ENCODE assay signal across 18 cellular contexts in the genomic region with DNA sequence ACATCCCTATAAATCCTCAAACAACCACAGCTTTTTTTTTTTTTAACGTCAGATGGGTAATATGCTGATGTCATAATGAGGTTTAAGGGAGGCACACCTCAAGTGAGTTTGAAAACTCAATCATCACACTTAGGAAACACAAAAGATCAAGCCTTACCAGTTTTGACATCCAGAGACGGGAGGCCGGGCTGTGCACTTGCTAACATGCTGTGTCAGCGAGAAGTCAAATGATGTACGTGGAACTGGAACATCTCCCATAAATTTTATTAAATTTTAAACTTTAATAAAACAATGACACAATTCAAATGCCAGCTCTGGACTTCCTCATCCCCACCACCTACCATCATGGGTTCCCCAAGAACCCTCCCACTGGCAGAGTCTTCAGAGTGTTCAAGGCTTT.
DNase-seq lines count a peak whose midpoint lies in the region; ATAC-seq, FAIRE-seq and TF ChIP-seq lines count a peak whose summit lies in the region.
"Had no signal": no experiment of that assay in that cellular context is flagged by ENCODE, and none has a peak within 500 bp of the region (broad histone marks: within the 10 kb centered on the region; RNA-seq: fewer than 3 reads in every experiment).

No MANE protein-coding gene starts in this region.

- ATAC-seq in A549: no peak
- ATAC-seq in K562: no peak
- ATAC-seq: GM23338 had no signal

- H4K20me1 ChIP-seq in BLaER1: no peaks in the 10 kb centered on the region
- H4K20me1 ChIP-seq in K562 (replicated peaks; ENCODE audit: control insufficient read depth, insufficient read depth, low read length): no peaks in the 10 kb centered on the region

- H3K79me2 ChIP-seq in K562 (ENCODE audit: control insufficient read depth, insufficient read depth, low read length): no peaks in the 10 kb centered on the region

- CTCF ChIA-PET in A549 (lab: Yijun Ruan, JAX): interaction anchor here (1.0 to 2.0 kb wide), 2 partner anchors 18 to 93 kb away, joined by 3 to 13 read pairs; no protein-coding TSS in a partner anchor
- CTCF ChIA-PET in K562 (lab: Yijun Ruan, JAX; ENCODE audit: low intra/inter-chr PET ratio): no interaction called here

- intact Hi-C loops in K562 (cut with micrococcal nuclease) (no loop called here), uterus (cut with DNase I; ENCODE audit: low total_unique reads) (no loop called here)

- no peak overlapping the region for H3K27ac ChIP-seq in A549
- H3K27ac ChIP-seq in BLaER1: peak overlapping the region; percentile 89
- no peak overlapping the region for H3K27ac ChIP-seq in K562 (ENCODE audit: extremely low read depth, low read depth, low read length)
- no peak overlapping the region for H3K27ac ChIP-seq in Peyer's patch
- H3K27ac ChIP-seq in uterus: no peak overlapping the region

- no peak for FAIRE-seq in A549 (lab: Jason Lieb, UNC)
- FAIRE-seq in K562 (lab: Jason Lieb, UNC): no peak
- FAIRE-seq: GM12891, GM18507 had no signal

- 0 out of 2 replicates have a peak, but pooled peaks cover 4% of the 10 kb centered on the region for H3K36me3 ChIP-seq in BLaER1
- no peaks in the 10 kb centered on the region for H3K36me3 ChIP-seq in K562 (ENCODE audit: control insufficient read depth, insufficient read depth, low read length)
- H3K36me3 ChIP-seq in Peyer's patch: no peaks in the 10 kb centered on the region
- H3K36me3 ChIP-seq in uterus: no peaks in the 10 kb centered on the region
- H3K36me3 ChIP-seq: HAP-1 had no signal

- DNase-seq in A549 (ENCODE audit: low read depth in 1 of 2, low spot score in 1 of 2) (no peak), K562 (ENCODE audit: extremely low read depth in 1 of 4, low spot score in 3 of 4) (no peak), Peyer's patch (no peak), uterus (no peak)
- DNase-seq in stimulated activated CD8-positive, alpha-beta memory T cell treated with anti-CD3 and anti-CD28 coated beads, Interleukin-4, amount 100 ng/mL, for 48 hours: peak; percentile 14
- DNase-seq in activated CD4-positive, alpha-beta T cell treated with anti-CD3 and anti-CD28 coated beads, Interleukin-2, amount 50 U/mL, for 1 hour: no peak
- DNase-seq: Calu3; CD4-positive, alpha-beta memory T cell; COR-L47; DMS53; DMS79 treated with DMSO at 0.1 percent for 48 hours; GF-D8; HFFc6 had no signal

- no peak overlapping the region for H3K4me3 ChIP-seq in A549
- H3K4me3 ChIP-seq in BLaER1: peak overlapping the region; percentile 23; the same call in 1 of the 2 replicates
- no peak overlapping the region for H3K4me3 ChIP-seq in K562
- H3K4me3 ChIP-seq in Peyer's patch: no peak overlapping the region
- no peak overlapping the region for H3K4me3 ChIP-seq in uterus
- H3K4me3 ChIP-seq: GM23338, HAP-1 had no signal

- BruUV-seq in K562 (replicated peaks; lab: Mats Ljungman, UMichigan): no TSS peak

- H3K9me1 ChIP-seq in K562 (ENCODE audit: control insufficient read depth, insufficient read depth, low read length): no peaks in the 10 kb centered on the region

- H3K9me3 ChIP-seq in A549 (no peaks in the 10 kb centered on the region), BLaER1 (peaks cover 24% of the 10 kb centered on the region), K562 (replicated peaks; ENCODE audit: control insufficient read depth, insufficient read depth, low read depth, low read length) (no peaks in the 10 kb centered on the region), Peyer's patch (no peaks in the 10 kb centered on the region), uterus (no peaks in the 10 kb centered on the region)
- H3K9me3 ChIP-seq: HAP-1 had no signal

- no peak overlapping the region for H2AFZ ChIP-seq in K562 (ENCODE audit: low read depth, low read length)
- H2AFZ ChIP-seq: GM23338 had no signal

- TF ChIP-seq CTCF in A549 (IDR thresholded peaks at IDR 0.05): no peak
- TF ChIP-seq CTCF in K562 (IDR thresholded peaks at IDR 0.05 in 2 of 3, conservative IDR thresholded peaks at IDR 0.05 in 1 of 3; ENCODE audit: insufficient read depth in 2 of 3, low read depth in 1 of 3, low read length in 3 of 3): no peak
- no peak for TF ChIP-seq CTCF in Peyer's patch (IDR thresholded peaks at IDR 0.05)
- TF ChIP-seq CTCF in uterus (IDR thresholded peaks at IDR 0.05): no peak

- H3K27me3 ChIP-seq in BLaER1: no peaks in the 10 kb centered on the region
- H3K27me3 ChIP-seq in K562 (ENCODE audit: control insufficient read depth in 2 of 2, insufficient read depth in 2 of 2, low read length in 2 of 2): peaks cover 23 to 54% of the 10 kb centered on the region in 2 experiments
- H3K27me3 ChIP-seq in Peyer's patch: no peaks in the 10 kb centered on the region
- no peaks in the 10 kb centered on the region for H3K27me3 ChIP-seq in uterus

- in situ Hi-C loops in K562 (cut with MboI): no loop called here

- H3K9ac ChIP-seq in BLaER1: peak overlapping the region; percentile 46; the same call in 1 of the 2 replicates
- no peak overlapping the region for H3K9ac ChIP-seq in K562 (ENCODE audit: insufficient read depth in 1 of 2, low read depth in 2 of 2, low read length in 2 of 2)

- no peak overlapping the region for H3K4me2 ChIP-seq in A549
- peak overlapping the region; percentile 92 for H3K4me2 ChIP-seq in BLaER1
- H3K4me2 ChIP-seq in K562 (ENCODE audit: insufficient read depth, low read length): no peak overlapping the region
- H3K4me2 ChIP-seq: GM23338 had no signal

- TF ChIP-seq EP300 in A549 (IDR thresholded peaks at IDR 0.05) (no peak), K562 (IDR thresholded peaks at IDR 0.05; ENCODE audit: low read length) (no peak)

- TF ChIP-seq POLR2A in A549 (IDR thresholded peaks at IDR 0.05; ENCODE audit: low read length) (no peak), K562 (conservative IDR thresholded peaks at IDR 0.05) (no peak), Peyer's patch (IDR thresholded peaks at IDR 0.05) (no peak), uterus (IDR thresholded peaks at IDR 0.05) (no peak)

- 80% methylated on average over 5 of the region's 5 CpGs for WGBS in A549 (ENCODE audit: missing lambda C conversion rate)
- WGBS in K562 (ENCODE audit: insufficient coverage, low coverage, missing lambda C conversion rate): 4% methylated on average over 5 of the region's 5 CpGs

- H3K4me1 ChIP-seq in A549 (no peaks in the 10 kb centered on the region), BLaER1 (peaks cover 85% of the 10 kb centered on the region), K562 (replicated peaks in 1 of 2; ENCODE audit: control insufficient read depth in 2 of 2, insufficient read depth in 2 of 2, low read length in 2 of 2) (no peaks in the 10 kb centered on the region), Peyer's patch (no peaks in the 10 kb centered on the region), uterus (no peaks in the 10 kb centered on the region)
- H3K4me1 ChIP-seq: HAP-1 had no signal

- POLR2A ChIA-PET in A549 (lab: Yijun Ruan, JAX) (no interaction called here), K562 (lab: Yijun Ruan, JAX) (interaction anchor here (0.8 to 1.5 kb wide), 3 partner anchors 9 to 197 kb away, joined by 3 to 4 read pairs (median 3); no protein-coding TSS in a partner anchor)

- TF ChIP-seq RAD21 in A549 (conservative IDR thresholded peaks at IDR 0.05 in 1 of 2, IDR thresholded peaks at IDR 0.05 in 1 of 2) (no peak), K562 (CRISPR knock-in tag; conservative IDR thresholded peaks at IDR 0.05 in 1 of 2, IDR thresholded peaks at IDR 0.05 in 1 of 2) (no peak)

TF ChIP-seq in A549, 52 proteins besides CTCF, POLR2A, EP300 and RAD21:
- TF ChIP-seq MAFK (IDR thresholded peaks at IDR 0.05; ENCODE audit: partially characterized antibody): peak; percentile 67
- TF ChIP-seq HDAC2 (IDR thresholded peaks at IDR 0.05): no peak

TF ChIP-seq in K562, 482 proteins besides CTCF, POLR2A, EP300 and RAD21:
- TF ChIP-seq C11orf30 (IDR thresholded peaks at IDR 0.05; ENCODE audit: low read depth) (peak; percentile 30; the same call in 1 of the 2 replicates), MAFG (tag; conservative IDR thresholded peaks at IDR 0.05) (0 out of 2 replicates have a peak, but pooled peaks have one; percentile 8), ZNF316 (IDR thresholded peaks at IDR 0.05) (peak; percentile 55), PHF21A (IDR thresholded peaks at IDR 0.05; ENCODE audit: borderline replicate concordance, low read depth) (no peak), MEIS2 (IDR thresholded peaks at IDR 0.05; ENCODE audit: partially characterized antibody) (no peak)
